1 cellular context compared by ENCODE assay signal in genomic region chr9:128113526-128114325, GRCh38.
TF ChIP-seq lines count a peak whose summit lies in the region.

No MANE protein-coding gene starts in this region.

TF ChIP-seq in HepG2, 621 proteins besides CTCF, POLR2A, EP300 and RAD21:
- TF ChIP-seq XRCC5 (optimal IDR thresholded peaks at IDR 0.05; ENCODE audit: low read length) (no peak), ZHX1 (CRISPR knock-in tag; IDR thresholded peaks at IDR 0.05; ENCODE audit: low read depth) (no peak), THAP8 (CRISPR knock-in tag; IDR thresholded peaks at IDR 0.05; ENCODE audit: borderline replicate concordance) (0 out of 2 replicates have a peak, but pooled peaks have one; percentile 57), TEAD2 (CRISPR knock-in tag; IDR thresholded peaks at IDR 0.05) (no peak), ZMYM3 (CRISPR knock-in tag; IDR thresholded peaks at IDR 0.05) (peak; percentile 23; the same call in 1 of the 2 replicates), KLF15 (CRISPR knock-in tag; IDR thresholded peaks at IDR 0.05; ENCODE audit: borderline replicate concordance) (no peak), HDAC1 (CRISPR knock-in tag; IDR thresholded peaks at IDR 0.05) (peak; percentile 32; the same call in 1 of the 2 replicates), U2AF2 (IDR thresholded peaks at IDR 0.05; ENCODE audit: low read depth, low read length) (no peak), ZNF724P (CRISPR knock-in tag; IDR thresholded peaks at IDR 0.05; ENCODE audit: borderline replicate concordance) (no peak)
